In genomic region chr6:147579667-147580066, GRCh38 we compare ENCODE assay signal across 26 cellular contexts.
"Had no signal": no experiment of that assay in that cellular context is flagged by ENCODE, and none has a peak within 500 bp of the region (broad histone marks: within the 10 kb centered on the region; RNA-seq: fewer than 3 reads in every experiment).

No MANE protein-coding gene starts in this region.

- H3K36me3 ChIP-seq: left lung, spleen, suprapubic skin, tibial artery, upper lobe of right lung had no signal

- H3K4me3 Mint-ChIP-seq: activated B cell treated with CpG ODN at 0.5 μM for 24 hours; activated CD8-positive, alpha-beta T cell treated with anti-CD3 and anti-CD28 coated beads for 36 hours; activated naive CD4-positive, alpha-beta T cell treated with anti-CD3 and anti-CD28 coated beads, Interleukin-2, amount 50 U/mL, for 24 hours; activated naive CD8-positive, alpha-beta T cell treated with anti-CD3 and anti-CD28 coated beads, Interleukin-2, amount 50 U/mL, for 24 hours; activated T-cell treated with anti-CD3 and anti-CD28 coated beads, Interleukin-2, amount 50 U/mL, for 4 hours; activated T-helper 17 cell treated with anti-CD3 and anti-CD28 coated beads, Interleukin-2, amount 50 U/mL, for 72 hours; central memory CD8-positive, alpha-beta T cell; naive thymus-derived CD8-positive, alpha-beta T cell; neural crest cell; T-cell had no signal

- H3K4me3 ChIP-seq: left lung, lung, spleen, suprapubic skin, tibial artery, upper lobe of right lung had no signal

- H3K4me1 Mint-ChIP-seq: activated B cell treated with CpG ODN at 0.5 μM for 24 hours; activated naive CD4-positive, alpha-beta T cell treated with anti-CD3 and anti-CD28 coated beads, Interleukin-2, amount 50 U/mL, for 24 hours; activated naive CD8-positive, alpha-beta T cell treated with anti-CD3 and anti-CD28 coated beads, Interleukin-2, amount 50 U/mL, for 24 hours; activated T-helper 17 cell treated with anti-CD3 and anti-CD28 coated beads, Interleukin-2, amount 50 U/mL, for 72 hours; central memory CD8-positive, alpha-beta T cell; naive thymus-derived CD8-positive, alpha-beta T cell; neural crest cell; T-cell had no signal

- H3K9me3 ChIP-seq: suprapubic skin, tibial artery, upper lobe of right lung had no signal

- FAIRE-seq: colon had no signal

- H3K9me3 Mint-ChIP-seq: neural crest cell had no signal

- H3K4me1 ChIP-seq: left lung, spleen, suprapubic skin, upper lobe of right lung had no signal

- DNase-seq: activated B cell treated with CpG ODN at 0.5 μM for 24 hours; activated CD4-positive, alpha-beta T cell treated with anti-CD3 and anti-CD28 coated beads, Interleukin-2, amount 50 U/mL, for 1 hour; activated CD8-positive, alpha-beta T cell treated with anti-CD3 and anti-CD28 coated beads for 36 hours; activated naive CD8-positive, alpha-beta T cell treated with anti-CD3 and anti-CD28 coated beads, Interleukin-2, amount 50 U/mL, for 24 hours; activated T-cell treated with anti-CD3 and anti-CD28 coated beads, Interleukin-2, amount 50 U/mL, for 4 hours; anterior cingulate cortex; effector memory CD4-positive, alpha-beta T cell; erythroblast; foreskin melanocyte; kidney glomerular epithelial cell; left lung; naive thymus-derived CD8-positive, alpha-beta T cell; nucleus accumbens; right cardiac atrium; spleen; stimulated activated naive CD4-positive, alpha-beta T cell; T-cell; tibial artery; upper lobe of right lung had no signal

- H3K27ac ChIP-seq: left lung, spleen, suprapubic skin, tibial artery, upper lobe of right lung had no signal

- H3K27me3 ChIP-seq: left lung, spleen, suprapubic skin, tibial artery, upper lobe of right lung had no signal

- ATAC-seq: activated CD8-positive, alpha-beta T cell treated with anti-CD3 and anti-CD28 coated beads for 36 hours; activated naive CD8-positive, alpha-beta T cell treated with anti-CD3 and anti-CD28 coated beads, Interleukin-2, amount 50 U/mL, for 24 hours; activated T-cell treated with anti-CD3 and anti-CD28 coated beads, Interleukin-2, amount 50 U/mL, for 4 hours; activated T-helper 17 cell treated with anti-CD3 and anti-CD28 coated beads, Interleukin-2, amount 50 U/mL, for 72 hours; left lung; naive thymus-derived CD8-positive, alpha-beta T cell; right cardiac atrium; T-cell; upper lobe of right lung had no signal

- H3K36me3 Mint-ChIP-seq: activated naive CD4-positive, alpha-beta T cell treated with anti-CD3 and anti-CD28 coated beads, Interleukin-2, amount 50 U/mL, for 24 hours; T-cell had no signal

- H3K27me3 Mint-ChIP-seq: activated B cell treated with CpG ODN at 0.5 μM for 24 hours; central memory CD8-positive, alpha-beta T cell had no signal

- H3K27ac Mint-ChIP-seq: activated B cell treated with CpG ODN at 0.5 μM for 24 hours; activated CD8-positive, alpha-beta T cell treated with anti-CD3 and anti-CD28 coated beads for 36 hours; activated naive CD4-positive, alpha-beta T cell treated with anti-CD3 and anti-CD28 coated beads, Interleukin-2, amount 50 U/mL, for 24 hours; activated naive CD8-positive, alpha-beta T cell treated with anti-CD3 and anti-CD28 coated beads, Interleukin-2, amount 50 U/mL, for 24 hours; activated T-helper 17 cell treated with anti-CD3 and anti-CD28 coated beads, Interleukin-2, amount 50 U/mL, for 72 hours; naive thymus-derived CD8-positive, alpha-beta T cell; T-cell had no signal
